9 cellular contexts compared by ENCODE assay signal in the genomic region with DNA sequence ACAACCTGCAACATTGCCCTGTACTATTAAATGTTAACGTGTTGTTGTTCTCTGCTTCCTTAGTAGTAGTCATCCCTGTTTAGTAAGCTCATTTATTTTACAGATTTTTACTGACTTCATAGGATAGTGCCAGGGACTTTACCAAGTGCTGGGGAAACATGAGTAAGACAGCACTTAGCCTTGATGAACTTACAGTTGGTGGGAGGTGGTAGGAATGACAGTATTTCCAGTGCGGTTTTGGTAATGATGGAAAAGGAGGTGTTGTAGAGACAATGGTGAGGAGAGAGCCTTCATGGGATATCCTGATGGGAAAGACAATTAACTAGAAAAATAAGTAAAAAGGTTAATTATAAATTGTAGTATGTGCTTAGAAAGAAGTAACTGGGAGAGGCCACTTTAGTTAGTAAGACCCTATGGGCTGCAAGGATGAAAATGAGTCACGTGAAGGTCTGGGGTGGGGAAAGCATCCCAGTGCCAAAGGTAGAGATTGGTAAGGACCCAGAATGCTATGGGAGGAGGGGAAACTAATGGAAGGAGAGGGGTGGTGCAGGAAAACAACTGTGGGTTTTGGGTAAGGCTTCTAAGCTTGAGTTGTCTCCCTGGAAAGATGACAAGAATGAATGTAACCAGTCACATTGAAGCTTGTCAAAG. TPM values are rescaled to one million over a fixed set of nuclear protein-coding genes. Genes with fewer than 3 reads are reported as not detected.
DNase-seq lines count a peak whose midpoint lies in the region; ATAC-seq and TF ChIP-seq lines count a peak whose summit lies in the region.
"Had no signal": no experiment of that assay in that cellular context is flagged by ENCODE, and none has a peak within 500 bp of the region (broad histone marks: within the 10 kb centered on the region; RNA-seq: fewer than 3 reads in every experiment).

No MANE protein-coding gene starts in this region.

- intact Hi-C loops in psoas muscle (cut with DNase I), result loop anchor here (5.0 to 10.0 kb wide), 2 partner anchors 92 to 94 kb away; a partner anchor contains a TSS

- H3K27me3 ChIP-seq in psoas muscle (ENCODE audit: insufficient read depth in 3 of 3, low read length in 2 of 3), result no peaks in the 10 kb centered on the region

- TF ChIP-seq CTCF in LNCaP clone FGC (IDR thresholded peaks at IDR 0.05; ENCODE audit: control insufficient read depth, extremely low read depth, insufficient read depth) (no peak), epithelial cell of proximal tubule (conservative IDR thresholded peaks at IDR 0.05; ENCODE audit: low read depth, low read length) (no peak), psoas muscle (IDR thresholded peaks at IDR 0.05) (no peak)

- DNase-seq in EL (peak; percentile 41), LNCaP clone FGC (ENCODE audit: low read depth) (no peak), epithelial cell of proximal tubule (ENCODE audit: low read depth) (no peak), psoas muscle (no peak), midbrain (lab: John Stamatoyannopoulos, UW) (no peak), NCI-H128 (lab: John Stamatoyannopoulos, UW; ENCODE audit: unreplicated experiment) (no peak)
- DNase-seq: HCEC 1CT had no signal

- ATAC-seq in psoas muscle, result no peak
- no peak for ATAC-seq in GM18909 (IDR thresholded peaks at IDR 0.05; ENCODE audit: poor library complexity, unreplicated experiment)
- ATAC-seq in GM19351 (IDR thresholded peaks at IDR 0.05; ENCODE audit: unreplicated experiment), result no peak

- H3K4me1 ChIP-seq in psoas muscle, result peaks cover 35% of the 10 kb centered on the region

- no peaks in the 10 kb centered on the region for H3K9me3 ChIP-seq in psoas muscle

- WGBS in psoas muscle, 3 donors, result 11 to 18% (median 13%) methylated on average over 3 of the region's 3 CpGs

- peak overlapping the region; percentile 98 for H3K27ac ChIP-seq in psoas muscle

- no peaks in the 10 kb centered on the region for H3K36me3 ChIP-seq in psoas muscle (ENCODE audit: insufficient read depth in 1 of 2, low read depth in 1 of 2)

- peak overlapping the region; percentile 96 for H3K4me3 ChIP-seq in LNCaP clone FGC (ENCODE audit: low read depth, low read length)
- peak overlapping the region; percentile 97 for H3K4me3 ChIP-seq in epithelial cell of proximal tubule (ENCODE audit: low read depth, low read length)
- H3K4me3 ChIP-seq in psoas muscle, result peak overlapping the region; percentile 95

RNA-seq across cellular contexts. Expression of a gene that starts 1.7 kb away (rescaled TPM):
- total RNA-seq in epithelial cell of proximal tubule (6.7 and 12.1 TPM in 2 replicates), psoas muscle (10 to 100 TPM; 10.2 to 16.4 (median 11.2) TPM)
- polyA plus RNA-seq in psoas muscle, result 10 to 100 TPM in 1 of 3 donors, 1 to 10 TPM in 2; 4.5 to 13.9 (median 4.9) TPM
